In the genomic region with DNA sequence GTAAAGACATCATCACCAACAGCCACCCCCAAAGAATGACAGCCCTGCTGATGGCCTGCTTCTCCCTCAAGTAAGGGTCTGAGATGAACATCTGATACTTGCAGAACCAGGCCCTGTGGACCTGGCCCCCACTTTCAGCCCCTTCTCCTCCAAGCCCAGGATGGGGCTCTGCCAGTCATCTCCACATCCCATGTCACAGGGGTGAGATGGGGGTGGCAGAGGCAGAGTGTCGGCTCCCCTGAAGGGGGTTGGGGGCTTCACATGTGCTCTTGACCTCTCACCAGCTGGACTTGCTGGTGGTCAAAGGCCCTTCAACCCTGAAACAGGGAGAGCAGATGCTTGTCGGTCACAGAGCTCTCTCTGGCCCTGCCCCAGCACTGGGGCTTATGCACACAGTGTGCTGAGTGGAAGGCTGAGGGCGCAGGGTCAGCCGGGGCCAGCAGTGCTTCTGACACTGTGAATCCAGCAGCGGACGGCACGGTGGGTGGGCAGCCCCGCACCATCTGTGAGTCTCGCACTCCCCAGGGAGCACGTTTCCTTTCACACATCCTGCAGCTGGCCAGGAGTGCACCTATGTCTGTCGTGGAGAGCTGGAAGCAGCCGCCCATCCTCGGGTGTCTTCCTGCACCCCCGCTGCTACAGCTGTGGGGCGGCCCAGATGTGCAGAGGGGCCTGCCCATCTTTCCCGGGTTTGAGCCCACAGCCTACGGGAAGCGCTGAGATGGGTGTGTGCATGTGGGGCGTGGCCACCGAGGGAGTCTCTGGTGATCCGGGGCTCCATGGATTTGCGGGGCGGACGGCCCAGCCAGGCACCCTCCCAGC, we compare ENCODE assay signal across 22 cellular contexts.
A peak's percentile ranks its signal among the peaks of the same experiment; 100 is the strongest.
DNase-seq lines count a peak whose midpoint lies in the region; ATAC-seq, FAIRE-seq and TF ChIP-seq lines count a peak whose summit lies in the region.
"Had no signal": no experiment of that assay in that cellular context is flagged by ENCODE, and none has a peak within 500 bp of the region (broad histone marks: within the 10 kb centered on the region; RNA-seq: fewer than 3 reads in every experiment).

No MANE protein-coding gene starts in this region.

- no peak for DNase-seq in CD4-positive, alpha-beta T cell
- DNase-seq in WERI-Rb-1 (peak; percentile 58), kidney (peak; percentile 69), spleen (peak; percentile 68), Kasumi-1 (lab: John Stamatoyannopoulos, UW) (no peak)
- DNase-seq: activated CD4-positive, CD25-positive, alpha-beta regulatory T cell treated with anti-CD3 and anti-CD28 coated beads, Interleukin-2, amount 50 U/mL, for 72 hours; activated gamma-delta T cell treated with Interleukin-2 at 50 U/mL for 16 hours; COR-L47; NCI-H2081 treated with DMSO at 0.1 percent for 48 hours; NCI-H526 treated with DMSO at 0.1 percent for 48 hours; PC-3; T-helper 9 cell had no signal

- H3K36me3 ChIP-seq in WERI-Rb-1 (no peaks in the 10 kb centered on the region), kidney (ENCODE audit: control insufficient read depth in 1 of 2, insufficient read depth in 2 of 2, low read length in 2 of 2) (no peaks in the 10 kb centered on the region), spleen (no peaks in the 10 kb centered on the region)
- H3K36me3 ChIP-seq: prostate gland, uterus had no signal

- intact Hi-C loops in CD4-positive, alpha-beta T cell (cut with DNase I, micrococcal nuclease) = no loop called here
- intact Hi-C loops in kidney (cut with DNase I) = no loop called here
- intact Hi-C loops in spleen (cut with DNase I; ENCODE audit: low total_unique reads) = no loop called here

- H3K27ac ChIP-seq in CD4-positive, alpha-beta T cell (ENCODE audit: low read depth, low read length) = no peak overlapping the region
- H3K27ac ChIP-seq in WERI-Rb-1 (no peak overlapping the region), kidney (ENCODE audit: low read depth in 2 of 2, low read length in 2 of 2) (peak overlapping the region in 1 of 2 donors; percentile 23), spleen (no peak overlapping the region)
- H3K27ac ChIP-seq: prostate gland, SK-N-MC, uterus had no signal

- no peak overlapping the region for H3K27ac Mint-ChIP-seq in CD4-positive, alpha-beta T cell
- H3K27ac Mint-ChIP-seq: stimulated activated naive CD8-positive, alpha-beta T cell treated with anti-CD3 and anti-CD28 coated beads, Interleukin-15, Interleukin-2, amounts not matched to agents 100 ng/mL and 50 ng/mL, for 24 hours had no signal

- POLR2A ChIA-PET in CD4-positive, alpha-beta T cell (lab: Charles Lee) = no interaction called here

- no peaks in the 10 kb centered on the region for H3K9me3 Mint-ChIP-seq in CD4-positive, alpha-beta T cell
- H3K9me3 Mint-ChIP-seq: naive thymus-derived CD8-positive, alpha-beta T cell; stimulated activated naive CD8-positive, alpha-beta T cell treated with anti-CD3 and anti-CD28 coated beads, Interleukin-15, Interleukin-2, amounts not matched to agents 100 ng/mL and 50 ng/mL, for 24 hours had no signal

- no peak overlapping the region for H3K4me3 ChIP-seq in WERI-Rb-1 (ENCODE audit: low read depth, low read length)
- H3K4me3 ChIP-seq in kidney (ENCODE audit: low read length in 2 of 2) = no peak overlapping the region
- H3K4me3 ChIP-seq in spleen = no peak overlapping the region
- H3K4me3 ChIP-seq: prostate gland, SK-N-MC, uterus had no signal

- H3K27me3 Mint-ChIP-seq in CD4-positive, alpha-beta T cell = no peaks in the 10 kb centered on the region
- H3K27me3 Mint-ChIP-seq: stimulated activated naive CD8-positive, alpha-beta T cell treated with anti-CD3 and anti-CD28 coated beads, Interleukin-15, Interleukin-2, amounts not matched to agents 100 ng/mL and 50 ng/mL, for 24 hours had no signal

- H3K4me1 ChIP-seq in kidney (ENCODE audit: control insufficient read depth in 1 of 2, insufficient read depth in 1 of 2, low read depth in 1 of 2, low read length in 2 of 2) (no peaks in the 10 kb centered on the region), spleen (no peaks in the 10 kb centered on the region)
- H3K4me1 ChIP-seq: prostate gland, uterus had no signal

- CTCF ChIA-PET in CD4-positive, alpha-beta T cell (lab: Charles Lee) = no interaction called here

- TF ChIP-seq CTCF in CD4-positive, alpha-beta T cell (IDR thresholded peaks at IDR 0.05) = no peak
- no peak for TF ChIP-seq CTCF in WERI-Rb-1 (IDR thresholded peaks at IDR 0.05; ENCODE audit: low read depth, low read length)
- TF ChIP-seq CTCF in kidney (IDR thresholded peaks at IDR 0.05; ENCODE audit: borderline replicate concordance, extremely low read depth, insufficient read depth) = no peak
- no peak for TF ChIP-seq CTCF in spleen (IDR thresholded peaks at IDR 0.05 in 8 of 11, conservative IDR thresholded peaks at IDR 0.05 in 3 of 11)

- peak; percentile 26 for ATAC-seq in CD4-positive, alpha-beta T cell (ENCODE audit: poor library complexity)
- ATAC-seq in HG02973 (IDR thresholded peaks at IDR 0.05; ENCODE audit: unreplicated experiment) (no peak), GM19023 (IDR thresholded peaks at IDR 0.05; ENCODE audit: unreplicated experiment) (no peak), GM21737 (IDR thresholded peaks at IDR 0.05; ENCODE audit: unreplicated experiment) (no peak)
- ATAC-seq: left lobe of liver; naive thymus-derived CD8-positive, alpha-beta T cell; PC-3 had no signal

- H3K4me3 Mint-ChIP-seq in CD4-positive, alpha-beta T cell = no peak overlapping the region
- H3K4me3 Mint-ChIP-seq: naive thymus-derived CD8-positive, alpha-beta T cell; stimulated activated naive CD8-positive, alpha-beta T cell treated with anti-CD3 and anti-CD28 coated beads, Interleukin-15, Interleukin-2, amounts not matched to agents 100 ng/mL and 50 ng/mL, for 24 hours had no signal

- TF ChIP-seq POLR2A in spleen (IDR thresholded peaks at IDR 0.05) = no peak

- no peak for FAIRE-seq in kidney (lab: Jason Lieb, UNC)
- FAIRE-seq: endometrium had no signal

- no peaks in the 10 kb centered on the region for H3K27me3 ChIP-seq in CD4-positive, alpha-beta T cell (ENCODE audit: control insufficient read depth, insufficient read depth, low read length)
- H3K27me3 ChIP-seq in WERI-Rb-1 (ENCODE audit: insufficient read depth, low read depth, severe bottlenecking) (no peaks in the 10 kb centered on the region), spleen (replicated peaks in 1 of 7) (peaks cover 0 to 25% (median 0%) of the 10 kb centered on the region in 7 donors)
- H3K27me3 ChIP-seq: uterus had no signal

- H3K9me3 ChIP-seq in CD4-positive, alpha-beta T cell (ENCODE audit: control insufficient read depth, low read length) = no peaks in the 10 kb centered on the region
- H3K9me3 ChIP-seq in WERI-Rb-1 (ENCODE audit: severe bottlenecking) (no peaks in the 10 kb centered on the region), kidney (ENCODE audit: control insufficient read depth in 1 of 2, low read length in 2 of 2) (no peaks in the 10 kb centered on the region), spleen (no peaks in the 10 kb centered on the region)
- H3K9me3 ChIP-seq: prostate gland, uterus had no signal

- H3K4me1 Mint-ChIP-seq in CD4-positive, alpha-beta T cell (ENCODE audit: low read depth) = no peaks in the 10 kb centered on the region

- 52 to 70% (median 63%) methylated on average over 18 to 24 of the region's 24 CpGs for WGBS in spleen, 5 donors

- H3K36me3 Mint-ChIP-seq in CD4-positive, alpha-beta T cell (ENCODE audit: low read depth) = no peaks in the 10 kb centered on the region
- H3K36me3 Mint-ChIP-seq: naive thymus-derived CD8-positive, alpha-beta T cell had no signal

- H3K9ac ChIP-seq in kidney (ENCODE audit: low read length in 2 of 2) = no peak overlapping the region

Comparison
In these comparisons a context has a peak if more than half of its experiments do, and no peak if none do; other contexts are left out.
1. DNase-seq: peak in WERI-Rb-1 (single experiment), kidney (single experiment) and spleen (single experiment); none in CD4-positive, alpha-beta T cell (0 of 10) and Kasumi-1 (0 of 2).